In the genomic region with DNA sequence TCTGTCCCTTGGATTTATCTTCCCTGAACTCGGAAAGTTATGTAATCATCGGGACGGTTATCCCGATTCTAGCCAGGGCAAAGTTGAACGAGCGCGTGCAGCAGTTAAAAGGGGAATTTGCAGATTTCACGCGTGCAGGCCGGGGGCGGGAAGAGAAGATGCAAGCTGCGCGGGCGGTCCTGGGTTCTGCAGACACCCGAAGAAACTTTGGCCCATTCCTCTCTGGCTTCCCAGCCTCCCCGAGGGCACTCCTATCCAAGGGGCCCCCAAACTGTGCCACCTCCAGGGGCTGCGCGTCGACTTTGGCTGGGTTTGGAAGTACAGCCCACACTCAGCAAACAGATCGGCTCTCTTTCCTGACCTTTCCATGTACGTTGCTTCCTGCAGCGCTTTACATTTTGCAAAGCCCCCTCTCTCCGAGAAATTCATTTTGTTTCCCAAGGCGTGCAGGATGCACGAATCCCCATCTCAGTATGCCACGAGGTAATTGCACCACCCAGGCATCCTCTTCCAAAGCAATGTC, we compare ENCODE assay signal across 8 cellular contexts. TPM values are rescaled to one million over a fixed set of nuclear protein-coding genes. Genes with fewer than 3 reads are reported as not detected.
DNase-seq lines count a peak whose midpoint lies in the region; ATAC-seq and TF ChIP-seq lines count a peak whose summit lies in the region.

No MANE protein-coding gene starts in this region.

- H3K36me3 ChIP-seq in OCI-LY1 (ENCODE audit: insufficient read depth, low read length) (0 out of 2 replicates have a peak, but pooled peaks cover 4% of the 10 kb centered on the region), mesenchymal stem cell (ENCODE audit: control insufficient read depth in 1 of 2, insufficient read depth in 2 of 2, low read depth in 1 of 2, low read length in 2 of 2) (peaks cover 0 to under 1% of the 10 kb centered on the region in 2 experiments), tibial artery (no peaks in the 10 kb centered on the region)

- H3K27ac ChIP-seq in OCI-LY1 (ENCODE audit: low read depth, low read length, poor library complexity, severe bottlenecking): no peak overlapping the region
- peak overlapping the region in 1 of 2 donors; percentile 37 for H3K27ac ChIP-seq in coronary artery
- H3K27ac ChIP-seq in mesenchymal stem cell (ENCODE audit: low read length, poor library complexity, severe bottlenecking): no peak overlapping the region
- H3K27ac ChIP-seq in tibial artery: peak overlapping the region in 1 of 2 donors; percentile 90

- DNase-seq in GM12864 (ENCODE audit: low read depth) (no peak), coronary artery (ENCODE audit: low spot score) (no peak), mesenchymal stem cell (peak; percentile 64), tibial artery (peak; percentile 30 to 71), SW 1271 (lab: John Stamatoyannopoulos, UW) (no peak)

- H3K79me1 ChIP-seq in mesenchymal stem cell (replicated peaks; ENCODE audit: low read length, poor library complexity, severe bottlenecking): peaks cover 4% of the 10 kb centered on the region

- peak overlapping the region in 1 of 2 experiments; percentile 4 for H3K4ac ChIP-seq in mesenchymal stem cell (ENCODE audit: low read depth in 1 of 2, low read length in 2 of 2)

- H3K9ac ChIP-seq in OCI-LY1 (ENCODE audit: low read length): peak overlapping the region; percentile 82
- H3K9ac ChIP-seq in mesenchymal stem cell (ENCODE audit: low read length): peak overlapping the region; percentile 79

- no peaks in the 10 kb centered on the region for H3K27me3 ChIP-seq in OCI-LY1 (ENCODE audit: insufficient read depth, low read length)
- no peaks in the 10 kb centered on the region for H3K27me3 ChIP-seq in mesenchymal stem cell (ENCODE audit: control insufficient read depth in 1 of 2, insufficient read depth in 1 of 2, low read length in 2 of 2)
- no peaks in the 10 kb centered on the region for H3K27me3 ChIP-seq in tibial artery

- no peak for ATAC-seq in GM21737 (IDR thresholded peaks at IDR 0.05; ENCODE audit: unreplicated experiment)
- no peak for ATAC-seq in GM21528 (IDR thresholded peaks at IDR 0.05; ENCODE audit: low FRiP score, unreplicated experiment)

- no peak overlapping the region for H2BK120ac ChIP-seq in mesenchymal stem cell (ENCODE audit: low read depth, low read length)

- H2BK5ac ChIP-seq in mesenchymal stem cell (ENCODE audit: low read depth, low read length, poor library complexity, severe bottlenecking): no peak overlapping the region

- H3K9me2 ChIP-seq in OCI-LY1 (ENCODE audit: low read depth, low read length): no peaks in the 10 kb centered on the region

- no peaks in the 10 kb centered on the region for H3F3A ChIP-seq in OCI-LY1 (ENCODE audit: insufficient read depth, low read length)

- H2AFZ ChIP-seq in OCI-LY1 (ENCODE audit: low read length) (peak overlapping the region; percentile 79; the same call in 1 of the 2 replicates), mesenchymal stem cell (ENCODE audit: low read depth, low read length) (peak overlapping the region; percentile 72)

- H3K4me2 ChIP-seq in OCI-LY1 (ENCODE audit: low read length): peak overlapping the region; percentile 87
- H3K4me2 ChIP-seq in mesenchymal stem cell (ENCODE audit: low read length, poor library complexity, severe bottlenecking): peak overlapping the region; percentile 95

- peak overlapping the region; percentile 70 for H4K91ac ChIP-seq in mesenchymal stem cell (ENCODE audit: low read length)

- peaks cover 40% of the 10 kb centered on the region for H3K79me2 ChIP-seq in OCI-LY1 (ENCODE audit: insufficient read depth, low read length)

- intact Hi-C loops in tibial artery (cut with DNase I; ENCODE audit: low total_unique reads): loop anchor here (5.0 kb wide), 1 partner anchor 144 kb away; no protein-coding TSS in a partner anchor

- no peaks in the 10 kb centered on the region for H4K20me1 ChIP-seq in OCI-LY1 (ENCODE audit: insufficient read depth, low read length)

- TF ChIP-seq CTCF in GM12864 (IDR thresholded peaks at IDR 0.05; ENCODE audit: low read depth, low read length, missing control alignments) (no peak), OCI-LY1 (IDR thresholded peaks at IDR 0.05; ENCODE audit: low read length) (no peak), coronary artery (IDR thresholded peaks at IDR 0.05) (no peak), tibial artery (IDR thresholded peaks at IDR 0.05) (no peak)

- no peak overlapping the region for H2BK15ac ChIP-seq in mesenchymal stem cell (ENCODE audit: low read depth, poor library complexity, severe bottlenecking)

- H3K23ac ChIP-seq in mesenchymal stem cell (ENCODE audit: low read length in 2 of 2): no peak overlapping the region

- H2AK5ac ChIP-seq in mesenchymal stem cell (ENCODE audit: low read length, severe bottlenecking): no peak overlapping the region

- 10% methylated on average over 26 of the region's 26 CpGs for WGBS in mesenchymal stem cell

- H3K18ac ChIP-seq in mesenchymal stem cell (ENCODE audit: low read depth in 1 of 2, low read length in 2 of 2): no peak overlapping the region

- no peaks in the 10 kb centered on the region for H3K9me3 ChIP-seq in OCI-LY1 (ENCODE audit: low read length)
- no peaks in the 10 kb centered on the region for H3K9me3 ChIP-seq in mesenchymal stem cell (ENCODE audit: control insufficient read depth, low read length)
- no peaks in the 10 kb centered on the region for H3K9me3 ChIP-seq in tibial artery

- H3K4me3 ChIP-seq in GM12864 (ENCODE audit: low read depth, low read length): peak overlapping the region; percentile 74; the same call in 1 of the 2 replicates
- H3K4me3 ChIP-seq in OCI-LY1 (ENCODE audit: low read depth, low read length, poor library complexity, severe bottlenecking): peak overlapping the region; percentile 98
- H3K4me3 ChIP-seq in coronary artery: peak overlapping the region; percentile 93
- peak overlapping the region in 1 of 2 experiments; percentile 86 for H3K4me3 ChIP-seq in mesenchymal stem cell (ENCODE audit: insufficient read depth in 1 of 2, low read depth in 1 of 2, low read length in 2 of 2)
- H3K4me3 ChIP-seq in tibial artery: peak overlapping the region; percentile 84 to 95

- H3K4me1 ChIP-seq in OCI-LY1 (ENCODE audit: insufficient read depth, low read length, severe bottlenecking): peaks cover 33% of the 10 kb centered on the region
- H3K4me1 ChIP-seq in mesenchymal stem cell (ENCODE audit: control insufficient read depth, insufficient read depth, low read depth, low read length): peaks cover 15% of the 10 kb centered on the region
- H3K4me1 ChIP-seq in tibial artery: peaks cover 0 to 46% (median 28%) of the 10 kb centered on the region in 4 donors

- H3K14ac ChIP-seq in mesenchymal stem cell (ENCODE audit: low read length in 2 of 2): no peak overlapping the region

- H2BK12ac ChIP-seq in mesenchymal stem cell (ENCODE audit: low read length in 2 of 2): peak overlapping the region in 1 of 2 experiments; percentile 49

- H4K8ac ChIP-seq in mesenchymal stem cell (ENCODE audit: low read length): peak overlapping the region; percentile 71

RNA-seq across cellular contexts. Expression of a gene that starts 0.9 kb away (rescaled TPM):
- polyA plus RNA-seq in mesenchymal stem cell (2013, experiment 1 of 2): 121 TPM
- polyA plus RNA-seq in mesenchymal stem cell (2013, experiment 2 of 2): 123 TPM

RNA-seq across cellular contexts. Expression of a gene that starts 54.7 kb away (rescaled TPM):
- polyA plus RNA-seq in mesenchymal stem cell (2013, experiment 1 of 2): 5.3 TPM
- 5.5 TPM for polyA plus RNA-seq in mesenchymal stem cell (2013, experiment 2 of 2)

Comparison
In these comparisons a context has a peak if more than half of its experiments do, and no peak if none do; other contexts are left out.
1. DNase-seq: peak in mesenchymal stem cell (single experiment) and tibial artery (2 of 2); none in GM12864 (single experiment), coronary artery (single experiment) and SW 1271 (0 of 2).